1 cellular context compared by ENCODE assay signal in the genomic region with DNA sequence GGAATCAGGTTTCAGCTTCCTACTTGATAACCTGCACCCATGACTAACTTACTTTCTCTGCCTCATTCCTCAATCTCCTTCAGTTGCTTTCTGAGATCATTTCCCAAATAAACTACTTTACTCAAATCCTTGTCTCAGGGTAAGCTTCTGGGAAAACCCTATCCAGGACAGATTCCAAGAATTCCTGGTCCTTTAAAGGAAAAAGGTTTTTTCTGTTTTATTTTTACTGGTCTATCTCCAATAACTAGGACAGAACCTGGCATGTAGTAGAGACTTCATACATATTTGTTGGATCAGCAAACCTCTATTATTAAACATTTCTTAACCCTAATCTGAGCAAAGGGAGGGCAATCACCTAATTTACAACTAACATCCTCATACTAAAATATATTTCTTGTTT.
TF ChIP-seq lines count a peak whose summit lies in the region.

No MANE protein-coding gene starts in this region.

TF ChIP-seq in GM23338, 12 proteins besides CTCF, POLR2A, EP300 and RAD21 (continued from another document):
- TF ChIP-seq, protein P1, sequence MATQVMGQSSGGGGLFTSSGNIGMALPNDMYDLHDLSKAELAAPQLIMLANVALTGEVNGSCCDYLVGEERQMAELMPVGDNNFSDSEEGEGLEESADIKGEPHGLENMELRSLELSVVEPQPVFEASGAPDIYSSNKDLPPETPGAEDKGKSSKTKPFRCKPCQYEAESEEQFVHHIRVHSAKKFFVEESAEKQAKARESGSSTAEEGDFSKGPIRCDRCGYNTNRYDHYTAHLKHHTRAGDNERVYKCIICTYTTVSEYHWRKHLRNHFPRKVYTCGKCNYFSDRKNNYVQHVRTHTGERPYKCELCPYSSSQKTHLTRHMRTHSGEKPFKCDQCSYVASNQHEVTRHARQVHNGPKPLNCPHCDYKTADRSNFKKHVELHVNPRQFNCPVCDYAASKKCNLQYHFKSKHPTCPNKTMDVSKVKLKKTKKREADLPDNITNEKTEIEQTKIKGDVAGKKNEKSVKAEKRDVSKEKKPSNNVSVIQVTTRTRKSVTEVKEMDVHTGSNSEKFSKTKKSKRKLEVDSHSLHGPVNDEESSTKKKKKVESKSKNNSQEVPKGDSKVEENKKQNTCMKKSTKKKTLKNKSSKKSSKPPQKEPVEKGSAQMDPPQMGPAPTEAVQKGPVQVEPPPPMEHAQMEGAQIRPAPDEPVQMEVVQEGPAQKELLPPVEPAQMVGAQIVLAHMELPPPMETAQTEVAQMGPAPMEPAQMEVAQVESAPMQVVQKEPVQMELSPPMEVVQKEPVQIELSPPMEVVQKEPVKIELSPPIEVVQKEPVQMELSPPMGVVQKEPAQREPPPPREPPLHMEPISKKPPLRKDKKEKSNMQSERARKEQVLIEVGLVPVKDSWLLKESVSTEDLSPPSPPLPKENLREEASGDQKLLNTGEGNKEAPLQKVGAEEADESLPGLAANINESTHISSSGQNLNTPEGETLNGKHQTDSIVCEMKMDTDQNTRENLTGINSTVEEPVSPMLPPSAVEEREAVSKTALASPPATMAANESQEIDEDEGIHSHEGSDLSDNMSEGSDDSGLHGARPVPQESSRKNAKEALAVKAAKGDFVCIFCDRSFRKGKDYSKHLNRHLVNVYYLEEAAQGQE (IDR thresholded peaks at IDR 0.05; ENCODE audit: unreplicated experiment): no peak
